In genomic region chr20:32687180-32687532, GRCh38 we compare ENCODE assay signal across 1 cellular context.
TF ChIP-seq lines count a peak whose summit lies in the region.

No MANE protein-coding gene starts in this region.

TF ChIP-seq in HepG2, 621 proteins besides CTCF, POLR2A, EP300 and RAD21 (continued from another document):
- TF ChIP-seq, protein P1, sequence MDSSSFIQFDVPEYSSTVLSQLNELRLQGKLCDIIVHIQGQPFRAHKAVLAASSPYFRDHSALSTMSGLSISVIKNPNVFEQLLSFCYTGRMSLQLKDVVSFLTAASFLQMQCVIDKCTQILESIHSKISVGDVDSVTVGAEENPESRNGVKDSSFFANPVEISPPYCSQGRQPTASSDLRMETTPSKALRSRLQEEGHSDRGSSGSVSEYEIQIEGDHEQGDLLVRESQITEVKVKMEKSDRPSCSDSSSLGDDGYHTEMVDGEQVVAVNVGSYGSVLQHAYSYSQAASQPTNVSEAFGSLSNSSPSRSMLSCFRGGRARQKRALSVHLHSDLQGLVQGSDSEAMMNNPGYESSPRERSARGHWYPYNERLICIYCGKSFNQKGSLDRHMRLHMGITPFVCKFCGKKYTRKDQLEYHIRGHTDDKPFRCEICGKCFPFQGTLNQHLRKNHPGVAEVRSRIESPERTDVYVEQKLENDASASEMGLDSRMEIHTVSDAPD (CRISPR knock-in tag; IDR thresholded peaks at IDR 0.05) = 0 out of 2 replicates have a peak, but pooled peaks have one; percentile 37
- TF ChIP-seq TFDP2 (CRISPR knock-in tag; IDR thresholded peaks at IDR 0.05) = no peak
- TF ChIP-seq, protein P2, sequence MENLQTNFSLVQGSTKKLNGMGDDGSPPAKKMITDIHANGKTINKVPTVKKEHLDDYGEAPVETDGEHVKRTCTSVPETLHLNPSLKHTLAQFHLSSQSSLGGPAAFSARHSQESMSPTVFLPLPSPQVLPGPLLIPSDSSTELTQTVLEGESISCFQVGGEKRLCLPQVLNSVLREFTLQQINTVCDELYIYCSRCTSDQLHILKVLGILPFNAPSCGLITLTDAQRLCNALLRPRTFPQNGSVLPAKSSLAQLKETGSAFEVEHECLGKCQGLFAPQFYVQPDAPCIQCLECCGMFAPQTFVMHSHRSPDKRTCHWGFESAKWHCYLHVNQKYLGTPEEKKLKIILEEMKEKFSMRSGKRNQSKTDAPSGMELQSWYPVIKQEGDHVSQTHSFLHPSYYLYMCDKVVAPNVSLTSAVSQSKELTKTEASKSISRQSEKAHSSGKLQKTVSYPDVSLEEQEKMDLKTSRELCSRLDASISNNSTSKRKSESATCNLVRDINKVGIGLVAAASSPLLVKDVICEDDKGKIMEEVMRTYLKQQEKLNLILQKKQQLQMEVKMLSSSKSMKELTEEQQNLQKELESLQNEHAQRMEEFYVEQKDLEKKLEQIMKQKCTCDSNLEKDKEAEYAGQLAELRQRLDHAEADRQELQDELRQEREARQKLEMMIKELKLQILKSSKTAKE (CRISPR knock-in tag; IDR thresholded peaks at IDR 0.05; ENCODE audit: borderline replicate concordance) = no peak
- no peak for TF ChIP-seq MAFG (CRISPR knock-in tag; IDR thresholded peaks at IDR 0.05)
- no peak for TF ChIP-seq ARID3A (IDR thresholded peaks at IDR 0.05; ENCODE audit: low read depth, low read length)
- no peak for TF ChIP-seq ATF7 (IDR thresholded peaks at IDR 0.05)
- TF ChIP-seq ATF7 (CRISPR knock-in tag; IDR thresholded peaks at IDR 0.05) = no peak
- TF ChIP-seq SATB2 (CRISPR knock-in tag; IDR thresholded peaks at IDR 0.05) = no peak
- TF ChIP-seq SETDB1 (CRISPR knock-in tag; IDR thresholded peaks at IDR 0.05; ENCODE audit: borderline replicate concordance) = 0 out of 2 replicates have a peak, but pooled peaks have one; percentile 5
- peak; percentile 55 for TF ChIP-seq NFE2L2 (IDR thresholded peaks at IDR 0.05; ENCODE audit: low read length)
- TF ChIP-seq TOE1 (CRISPR knock-in tag; IDR thresholded peaks at IDR 0.05) = no peak
- TF ChIP-seq, protein P3, sequence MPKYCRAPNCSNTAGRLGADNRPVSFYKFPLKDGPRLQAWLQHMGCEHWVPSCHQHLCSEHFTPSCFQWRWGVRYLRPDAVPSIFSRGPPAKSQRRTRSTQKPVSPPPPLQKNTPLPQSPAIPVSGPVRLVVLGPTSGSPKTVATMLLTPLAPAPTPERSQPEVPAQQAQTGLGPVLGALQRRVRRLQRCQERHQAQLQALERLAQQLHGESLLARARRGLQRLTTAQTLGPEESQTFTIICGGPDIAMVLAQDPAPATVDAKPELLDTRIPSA (CRISPR knock-in tag; IDR thresholded peaks at IDR 0.05; ENCODE audit: borderline replicate concordance) = no peak
- 0 out of 2 replicates have a peak, but pooled peaks have one; percentile 23 for TF ChIP-seq SMYD3 (CRISPR knock-in tag; IDR thresholded peaks at IDR 0.05)
- TF ChIP-seq TOPORS (CRISPR knock-in tag; IDR thresholded peaks at IDR 0.05) = 0 out of 2 replicates have a peak, but pooled peaks have one; percentile 34
- TF ChIP-seq ZBTB7A (CRISPR knock-in tag; IDR thresholded peaks at IDR 0.05) = no peak
- TF ChIP-seq, protein P4, sequence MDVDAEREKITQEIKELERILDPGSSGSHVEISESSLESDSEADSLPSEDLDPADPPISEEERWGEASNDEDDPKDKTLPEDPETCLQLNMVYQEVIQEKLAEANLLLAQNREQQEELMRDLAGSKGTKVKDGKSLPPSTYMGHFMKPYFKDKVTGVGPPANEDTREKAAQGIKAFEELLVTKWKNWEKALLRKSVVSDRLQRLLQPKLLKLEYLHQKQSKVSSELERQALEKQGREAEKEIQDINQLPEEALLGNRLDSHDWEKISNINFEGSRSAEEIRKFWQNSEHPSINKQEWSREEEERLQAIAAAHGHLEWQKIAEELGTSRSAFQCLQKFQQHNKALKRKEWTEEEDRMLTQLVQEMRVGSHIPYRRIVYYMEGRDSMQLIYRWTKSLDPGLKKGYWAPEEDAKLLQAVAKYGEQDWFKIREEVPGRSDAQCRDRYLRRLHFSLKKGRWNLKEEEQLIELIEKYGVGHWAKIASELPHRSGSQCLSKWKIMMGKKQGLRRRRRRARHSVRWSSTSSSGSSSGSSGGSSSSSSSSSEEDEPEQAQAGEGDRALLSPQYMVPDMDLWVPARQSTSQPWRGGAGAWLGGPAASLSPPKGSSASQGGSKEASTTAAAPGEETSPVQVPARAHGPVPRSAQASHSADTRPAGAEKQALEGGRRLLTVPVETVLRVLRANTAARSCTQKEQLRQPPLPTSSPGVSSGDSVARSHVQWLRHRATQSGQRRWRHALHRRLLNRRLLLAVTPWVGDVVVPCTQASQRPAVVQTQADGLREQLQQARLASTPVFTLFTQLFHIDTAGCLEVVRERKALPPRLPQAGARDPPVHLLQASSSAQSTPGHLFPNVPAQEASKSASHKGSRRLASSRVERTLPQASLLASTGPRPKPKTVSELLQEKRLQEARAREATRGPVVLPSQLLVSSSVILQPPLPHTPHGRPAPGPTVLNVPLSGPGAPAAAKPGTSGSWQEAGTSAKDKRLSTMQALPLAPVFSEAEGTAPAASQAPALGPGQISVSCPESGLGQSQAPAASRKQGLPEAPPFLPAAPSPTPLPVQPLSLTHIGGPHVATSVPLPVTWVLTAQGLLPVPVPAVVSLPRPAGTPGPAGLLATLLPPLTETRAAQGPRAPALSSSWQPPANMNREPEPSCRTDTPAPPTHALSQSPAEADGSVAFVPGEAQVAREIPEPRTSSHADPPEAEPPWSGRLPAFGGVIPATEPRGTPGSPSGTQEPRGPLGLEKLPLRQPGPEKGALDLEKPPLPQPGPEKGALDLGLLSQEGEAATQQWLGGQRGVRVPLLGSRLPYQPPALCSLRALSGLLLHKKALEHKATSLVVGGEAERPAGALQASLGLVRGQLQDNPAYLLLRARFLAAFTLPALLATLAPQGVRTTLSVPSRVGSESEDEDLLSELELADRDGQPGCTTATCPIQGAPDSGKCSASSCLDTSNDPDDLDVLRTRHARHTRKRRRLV (CRISPR knock-in tag; IDR thresholded peaks at IDR 0.05) = no peak
- no peak for TF ChIP-seq ZNF207 (IDR thresholded peaks at IDR 0.05; ENCODE audit: borderline replicate concordance)
